ENCODE assay signal across 23 cellular contexts in genomic region chrX:26664919-26665318, GRCh38.
DNase-seq lines count a peak whose midpoint lies in the region; ATAC-seq, FAIRE-seq and TF ChIP-seq lines count a peak whose summit lies in the region.
"Had no signal": no experiment of that assay in that cellular context is flagged by ENCODE, and none has a peak within 500 bp of the region (broad histone marks: within the 10 kb centered on the region; RNA-seq: fewer than 3 reads in every experiment).

No MANE protein-coding gene starts in this region.

- H3K4me3 Mint-ChIP-seq in H9 = no peak overlapping the region
- H3K4me3 Mint-ChIP-seq: CD8-positive, alpha-beta memory T cell; IgD-negative memory B cell had no signal

- FAIRE-seq in A204.1 (lab: Jason Lieb, UNC) = peak; percentile 6
- peak; percentile 67 for FAIRE-seq in endothelial cell of umbilical vein (lab: Jason Lieb, UNC)
- FAIRE-seq: GM18507 had no signal

- dilution Hi-C loops in endothelial cell of umbilical vein (cut with MboI; ENCODE audit: extremely low pct_ligation_motif_present, low sequenced_read_pairs) = no loop called here

- no peak overlapping the region for H3K56ac ChIP-seq in H9 (ENCODE audit: insufficient read length, low read depth, low read length)

- intact Hi-C loops in PC-9 (cut with micrococcal nuclease; ENCODE audit: unreplicated experiment) (no loop called here), endothelial cell of umbilical vein (cut with micrococcal nuclease) (no loop called here), body of pancreas (cut with DNase I) (no loop called here)

- BruUV-seq in PC-9 (replicated peaks; lab: Mats Ljungman, UMichigan) (no TSS peak), endothelial cell of umbilical vein (replicated peaks; lab: Mats Ljungman, UMichigan) (no TSS peak)

- H4K8ac ChIP-seq in H9 (replicated peaks; ENCODE audit: insufficient read length, low read depth, low read length) = no peak overlapping the region

- H3K27me3 ChIP-seq in H9 (ENCODE audit: insufficient read depth, low read length) (no peaks in the 10 kb centered on the region), PC-9 (ENCODE audit: insufficient read depth, low read depth) (no peaks in the 10 kb centered on the region), endothelial cell of umbilical vein (ENCODE audit: control insufficient read depth in 2 of 2, insufficient read depth in 2 of 2, low read length in 2 of 2) (no peaks in the 10 kb centered on the region), body of pancreas (no peaks in the 10 kb centered on the region)

- no peaks in the 10 kb centered on the region for H3K4me1 ChIP-seq in H9 (ENCODE audit: insufficient read depth, low read length)
- H3K4me1 ChIP-seq in PC-9 (replicated peaks; ENCODE audit: insufficient read depth) = no peaks in the 10 kb centered on the region
- no peaks in the 10 kb centered on the region for H3K4me1 ChIP-seq in endothelial cell of umbilical vein (ENCODE audit: control insufficient read depth, extremely low read depth, insufficient read depth, low read length)
- no peaks in the 10 kb centered on the region for H3K4me1 ChIP-seq in body of pancreas
- H3K4me1 ChIP-seq: BLaER1 treated with 17β-estradiol and CSF1 and Interleukin-3, amounts not matched to agents 10 nM and 100 nM had no signal

- H3K79me2 ChIP-seq in H9 (ENCODE audit: insufficient read depth, low read length) = no peaks in the 10 kb centered on the region
- no peaks in the 10 kb centered on the region for H3K79me2 ChIP-seq in PC-9 (ENCODE audit: low read depth)
- no peaks in the 10 kb centered on the region for H3K79me2 ChIP-seq in endothelial cell of umbilical vein (ENCODE audit: control insufficient read depth, insufficient read depth, low read length)

- no peak overlapping the region for H3K14ac ChIP-seq in H9 (ENCODE audit: insufficient read depth, low read length)

- no peaks in the 10 kb centered on the region for H4K20me1 ChIP-seq in H9 (ENCODE audit: control insufficient read depth, insufficient read depth, insufficient read length)
- no peaks in the 10 kb centered on the region for H4K20me1 ChIP-seq in PC-9 (ENCODE audit: insufficient read depth)
- no peaks in the 10 kb centered on the region for H4K20me1 ChIP-seq in endothelial cell of umbilical vein (replicated peaks; ENCODE audit: control insufficient read depth, extremely low read depth, insufficient read depth, low read length)
- H4K20me1 ChIP-seq: BLaER1 treated with 17β-estradiol and CSF1 and Interleukin-3, amounts not matched to agents 10 nM and 100 nM had no signal

- TF ChIP-seq CTCF in H9 (conservative IDR thresholded peaks at IDR 0.05) (peak; percentile 46; the same call in 2 of the 3 replicates), PC-9 (conservative IDR thresholded peaks at IDR 0.05) (peak; percentile 39; the same call in 1 of the 2 replicates), endothelial cell of umbilical vein (IDR thresholded peaks at IDR 0.05; ENCODE audit: extremely low read depth in 1 of 2, insufficient read depth in 1 of 2, low read depth in 1 of 2, low read length in 2 of 2) (no peak), body of pancreas (IDR thresholded peaks at IDR 0.05) (no peak)

- ATAC-seq in GM21619 (IDR thresholded peaks at IDR 0.05; ENCODE audit: unreplicated experiment) = no peak
- ATAC-seq in body of pancreas = no peak

- H3K4me3 ChIP-seq in PC-9 (no peak overlapping the region), endothelial cell of umbilical vein (replicated peaks in 1 of 3; ENCODE audit: insufficient read depth in 1 of 3, low read depth in 1 of 3, low read length in 3 of 3) (no peak overlapping the region), body of pancreas (no peak overlapping the region)
- H3K4me3 ChIP-seq: BLaER1 treated with 17β-estradiol and CSF1 and Interleukin-3, amounts not matched to agents 10 nM and 100 nM had no signal

- no peak overlapping the region for H3K27ac Mint-ChIP-seq in H9
- H3K27ac Mint-ChIP-seq: CD8-positive, alpha-beta memory T cell; IgD-negative memory B cell had no signal

- DNase-seq in H9 (no peak), PC-9 (no peak), endothelial cell of umbilical vein (ENCODE audit: low read depth, low spot score) (no peak), substantia nigra (lab: John Stamatoyannopoulos, UW) (no peak), body of pancreas (no peak)
- no peak for DNase-seq in activated effector memory CD4-positive, alpha-beta T cell treated with Interleukin-2 at 50 U/mL for 16 hours
- DNase-seq: AML-193; CD8-positive, alpha-beta memory T cell; DND-41; NCI-H1092 treated with DMSO at 0.1 percent for 48 hours; NCI-H1436; NCI-H187 treated with DMSO at 0.1 percent for 48 hours; NCI-H524; NCI-H774; RPMI8226; SHP77 had no signal

- no peak overlapping the region for H3T11ph ChIP-seq in H9 (ENCODE audit: low read length)

- no CpG with 5 or more reads among the region's 3 CpGs for WGBS in H9 (ENCODE audit: extremely low coverage, insufficient read length, low lambda C conversion rate)
- WGBS in body of pancreas, 2 donors = 92 to 95% methylated on average over 3 of the region's 3 CpGs

- H3K27ac ChIP-seq in H9 (ENCODE audit: insufficient read length, low read depth, low read length) (no peak overlapping the region), PC-9 (no peak overlapping the region), endothelial cell of umbilical vein (ENCODE audit: insufficient read depth, low read depth, low read length) (no peak overlapping the region), substantia nigra (ENCODE audit: low read depth, low read length, poor library complexity, severe bottlenecking) (no peak overlapping the region), body of pancreas (no peak overlapping the region)
- H3K27ac ChIP-seq: BLaER1 treated with 17β-estradiol and CSF1 and Interleukin-3, amounts not matched to agents 10 nM and 100 nM; HL-60; KMS-11 had no signal

- no peak for TF ChIP-seq POLR2A in endothelial cell of umbilical vein (IDR thresholded peaks at IDR 0.05; ENCODE audit: low read depth, low read length)
- TF ChIP-seq POLR2A in body of pancreas (IDR thresholded peaks at IDR 0.05) = no peak

- no peak overlapping the region for H2AK5ac ChIP-seq in H9 (ENCODE audit: insufficient read length, low read length)

- no peak overlapping the region for H2BK15ac ChIP-seq in H9 (ENCODE audit: low read depth, low read length)

- no peak overlapping the region for H4K5ac ChIP-seq in H9 (ENCODE audit: insufficient read length, low read depth, low read length)

- H2AFZ ChIP-seq in H9 (ENCODE audit: low read length) (no peak overlapping the region), PC-9 (no peak overlapping the region), endothelial cell of umbilical vein (ENCODE audit: low read depth, low read length) (no peak overlapping the region)

- CTCF ChIA-PET in PC-9 (lab: Charles Lee) = no interaction called here
- CTCF ChIA-PET in endothelial cell of umbilical vein (lab: Charles Lee) = no interaction called here

- H3K9me1 ChIP-seq in endothelial cell of umbilical vein (replicated peaks; ENCODE audit: control insufficient read depth, extremely low read depth, insufficient read depth, low read length) = no peaks in the 10 kb centered on the region

- H3K9ac ChIP-seq in H9 (ENCODE audit: extremely low read depth, insufficient read length, low read length) = no peak overlapping the region
- no peak overlapping the region for H3K9ac ChIP-seq in endothelial cell of umbilical vein (replicated peaks; ENCODE audit: extremely low read depth, insufficient read depth, low read length)
- H3K9ac ChIP-seq: BLaER1 treated with 17β-estradiol and CSF1 and Interleukin-3, amounts not matched to agents 10 nM and 100 nM; KMS-11 had no signal

- no peak overlapping the region for H2BK120ac ChIP-seq in H9 (ENCODE audit: low read depth, low read length, poor library complexity, severe bottlenecking)

- peaks cover 50 to 60% of the 10 kb centered on the region in 2 experiments for H3K9me3 Mint-ChIP-seq in H9

- H3K9me3 ChIP-seq in H9 (ENCODE audit: control insufficient read depth, low read depth, low read length) (no peaks in the 10 kb centered on the region), PC-9 (ENCODE audit: insufficient read depth, low read depth) (no peaks in the 10 kb centered on the region), endothelial cell of umbilical vein (replicated peaks; ENCODE audit: control insufficient read depth, insufficient read depth, low read length) (no peaks in the 10 kb centered on the region), body of pancreas (no peaks in the 10 kb centered on the region)
- H3K9me3 ChIP-seq: BLaER1 treated with 17β-estradiol and CSF1 and Interleukin-3, amounts not matched to agents 10 nM and 100 nM had no signal

- no peaks in the 10 kb centered on the region for H3K36me3 Mint-ChIP-seq in H9 (ENCODE audit: insufficient read depth in 1 of 3, low read depth in 3 of 3)
- H3K36me3 Mint-ChIP-seq: CD8-positive, alpha-beta memory T cell; IgD-negative memory B cell had no signal

- H3K4ac ChIP-seq in H9 (ENCODE audit: low read depth, low read length) = no peak overlapping the region

- H3K27me3 Mint-ChIP-seq in H9 (ENCODE audit: low read depth) = no peaks in the 10 kb centered on the region
- H3K27me3 Mint-ChIP-seq: CD8-positive, alpha-beta memory T cell; IgD-negative memory B cell had no signal

- no peak overlapping the region for H2BK20ac ChIP-seq in H9 (ENCODE audit: low read depth, low read length, poor library complexity, severe bottlenecking)

- no peaks in the 10 kb centered on the region for H3K9me2 ChIP-seq in PC-9 (ENCODE audit: insufficient read depth)

- no peak overlapping the region for H3K4me2 ChIP-seq in H9 (ENCODE audit: insufficient read depth, insufficient read length, low read length)
- H3K4me2 ChIP-seq in PC-9 = no peak overlapping the region
- no peak overlapping the region for H3K4me2 ChIP-seq in endothelial cell of umbilical vein (ENCODE audit: insufficient read depth, low read length)
- H3K4me2 ChIP-seq: BLaER1 treated with 17β-estradiol and CSF1 and Interleukin-3, amounts not matched to agents 10 nM and 100 nM; KMS-11 had no signal

- no peak overlapping the region for H3K23ac ChIP-seq in H9 (ENCODE audit: insufficient read length, low read depth, low read length)

- no peaks in the 10 kb centered on the region for H3F3A ChIP-seq in PC-9 (ENCODE audit: insufficient read depth, low read depth)

- no peaks in the 10 kb centered on the region for H3K79me1 ChIP-seq in H9 (ENCODE audit: insufficient read depth, low read depth, low read length, poor library complexity, severe bottlenecking)

- H3K23me2 ChIP-seq in H9 (ENCODE audit: insufficient read length, low read depth, low read length, poor library complexity, severe bottlenecking) = no peaks in the 10 kb centered on the region

- no peaks in the 10 kb centered on the region for H3K36me3 ChIP-seq in PC-9 (ENCODE audit: low read depth)
- no peaks in the 10 kb centered on the region for H3K36me3 ChIP-seq in endothelial cell of umbilical vein (ENCODE audit: control insufficient read depth in 2 of 2, extremely low read depth in 1 of 2, insufficient read depth in 2 of 2, low read length in 2 of 2)
- no peaks in the 10 kb centered on the region for H3K36me3 ChIP-seq in body of pancreas (replicated peaks in 1 of 2; ENCODE audit: insufficient read depth in 1 of 2, low read depth in 2 of 2)
- H3K36me3 ChIP-seq: BLaER1 treated with 17β-estradiol and CSF1 and Interleukin-3, amounts not matched to agents 10 nM and 100 nM had no signal

- no peak overlapping the region for H4K91ac ChIP-seq in H9 (ENCODE audit: insufficient read length, low read depth, low read length)

- no peak overlapping the region for H3K18ac ChIP-seq in H9 (ENCODE audit: insufficient read length, low read depth, low read length)

- no peak overlapping the region for H2BK5ac ChIP-seq in H9 (ENCODE audit: insufficient read length, low read length)

- H2BK12ac ChIP-seq in H9 (ENCODE audit: insufficient read length, low read depth, low read length) = no peak overlapping the region

- H3K4me1 Mint-ChIP-seq in H9 = peaks cover 9 to 10% of the 10 kb centered on the region in 2 experiments; a peak in 3 of 4 replicates
- H3K4me1 Mint-ChIP-seq: CD8-positive, alpha-beta memory T cell; IgD-negative memory B cell had no signal

- POLR2A ChIA-PET in PC-9 (lab: Charles Lee; ENCODE audit: unreplicated experiment) (no interaction called here), endothelial cell of umbilical vein (lab: Charles Lee) (no interaction called here)

Comparison
In these comparisons a context has a peak if more than half of its experiments do, and no peak if none do; other contexts are left out.
1. CTCF ChIP-seq: peak in H9 (single experiment) and PC-9 (single experiment); none in endothelial cell of umbilical vein (0 of 2) and body of pancreas (0 of 7).